Comparison of ENCODE assay signal across 8 cellular contexts in genomic region chr22:46074771-46075551, GRCh38.
DNase-seq lines count a peak whose midpoint lies in the region; ATAC-seq and TF ChIP-seq lines count a peak whose summit lies in the region.

No MANE protein-coding gene starts in this region.

- H3K4me1 ChIP-seq in mammary epithelial cell (ENCODE audit: insufficient read depth, low read length) = peaks cover 46% of the 10 kb centered on the region
- H3K4me1 ChIP-seq in lower lobe of right lung = peaks cover 58% of the 10 kb centered on the region

- H4K20me1 ChIP-seq in mammary epithelial cell (ENCODE audit: insufficient read depth, low read length) = no peaks in the 10 kb centered on the region

- no peak overlapping the region for H3K27ac Mint-ChIP-seq in progenitor cell of endocrine pancreas

- H3K4me3 ChIP-seq in mammary epithelial cell (replicated peaks in 1 of 3; ENCODE audit: insufficient read depth in 1 of 3, low read depth in 2 of 3, low read length in 3 of 3) (peak overlapping the region; percentile 80 to 99 (median 93)), lower lobe of right lung (peak overlapping the region; percentile 93)

- dilution Hi-C loops in mammary epithelial cell (cut with HindIII; ENCODE audit: low sequenced_read_pairs) = no loop called here

- CTCF ChIA-PET in mammary epithelial cell (lab: Charles Lee; ENCODE audit: low non-redundant PET) = interaction anchor here (0.7 kb wide), 1 partner anchor 28 kb away, joined by 3 read pairs; no protein-coding TSS in a partner anchor

- intact Hi-C loops in mammary epithelial cell (cut with micrococcal nuclease) (no loop called here), lower lobe of right lung (cut with DNase I) (no loop called here)

- in situ Hi-C loops in mammary epithelial cell (cut with MboI; ENCODE audit: low sequenced_read_pairs in 2 of 2) = no loop called here

- no peak overlapping the region for H3K4me3 Mint-ChIP-seq in progenitor cell of endocrine pancreas (ENCODE audit: low read depth)

- TF ChIP-seq CTCF in 22Rv1 (IDR thresholded peaks at IDR 0.05) (no peak), mammary epithelial cell (conservative IDR thresholded peaks at IDR 0.05 in 1 of 2, IDR thresholded peaks at IDR 0.05 in 1 of 2; ENCODE audit: extremely low read depth in 1 of 2, insufficient read depth in 1 of 2, low read depth in 1 of 2, low read length in 2 of 2) (no peak), lower lobe of right lung (IDR thresholded peaks at IDR 0.05) (no peak), progenitor cell of endocrine pancreas (IDR thresholded peaks at IDR 0.05; ENCODE audit: unreplicated experiment) (no peak)

- 5% methylated on average over 19 of the region's 19 CpGs for WGBS in mammary epithelial cell (ENCODE audit: low coverage, missing lambda C conversion rate)

- DNase-seq in HT1080 (ENCODE audit: low read depth) (peak; percentile 72), mammary epithelial cell (peak; percentile 42), lower lobe of right lung (peak; percentile 52), progenitor cell of endocrine pancreas (ENCODE audit: low spot score, unreplicated experiment) (no peak), NAMALWA (ENCODE audit: low spot score) (no peak)
- no peak for DNase-seq in stimulated activated CD4-positive, alpha-beta T cell treated with anti-CD3 and anti-CD28 coated beads, Interleukin-4, amount 100 ng/mL, for 4 hours

- no peaks in the 10 kb centered on the region for H3K4me1 Mint-ChIP-seq in progenitor cell of endocrine pancreas (ENCODE audit: low read depth)

- no peaks in the 10 kb centered on the region for H3K9me3 Mint-ChIP-seq in progenitor cell of endocrine pancreas (ENCODE audit: low read depth)

- ATAC-seq in lower lobe of right lung = no peak
- no peak for ATAC-seq in HG02798 (IDR thresholded peaks at IDR 0.05; ENCODE audit: poor library complexity, unreplicated experiment)

- H3K27ac ChIP-seq in 22Rv1 = peak overlapping the region; percentile 100
- H3K27ac ChIP-seq in mammary epithelial cell (ENCODE audit: insufficient read depth, low read depth, low read length) = peak overlapping the region; percentile 94
- H3K27ac ChIP-seq in lower lobe of right lung = peak overlapping the region; percentile 98

- peaks cover 61% of the 10 kb centered on the region for H3K27me3 Mint-ChIP-seq in progenitor cell of endocrine pancreas

- no peak overlapping the region for H2AFZ ChIP-seq in mammary epithelial cell (ENCODE audit: low read depth, low read length)

- peaks cover 5% of the 10 kb centered on the region for H3K36me3 ChIP-seq in mammary epithelial cell (ENCODE audit: insufficient read depth, low read length)
- H3K36me3 ChIP-seq in lower lobe of right lung = peaks cover 15% of the 10 kb centered on the region

- H3K4me2 ChIP-seq in mammary epithelial cell (ENCODE audit: insufficient read depth, low read depth, low read length) = peak overlapping the region; percentile 97

- peak overlapping the region; percentile 98 for H3K9ac ChIP-seq in mammary epithelial cell (ENCODE audit: insufficient read depth, low read length)

- H3K36me3 Mint-ChIP-seq in progenitor cell of endocrine pancreas (ENCODE audit: insufficient read depth) = no peaks in the 10 kb centered on the region

- peaks cover 96% of the 10 kb centered on the region for H3K79me2 ChIP-seq in mammary epithelial cell (ENCODE audit: insufficient read depth, low read length)

- BruUV-seq in mammary epithelial cell (replicated peaks; lab: Mats Ljungman, UMichigan) = no TSS peak

- H3K9me3 ChIP-seq in mammary epithelial cell (replicated peaks; ENCODE audit: insufficient read depth, low read length) (no peaks in the 10 kb centered on the region), lower lobe of right lung (no peaks in the 10 kb centered on the region)

- H3K27me3 ChIP-seq in mammary epithelial cell (ENCODE audit: insufficient read depth, low read length) (no peaks in the 10 kb centered on the region), lower lobe of right lung (ENCODE audit: low read depth) (no peaks in the 10 kb centered on the region)

Comparison
In these comparisons a context has a peak if more than half of its experiments do, and no peak if none do; other contexts are left out.
1. DNase-seq: peak in HT1080 (single experiment), mammary epithelial cell (single experiment) and lower lobe of right lung (single experiment); none in stimulated activated CD4-positive, alpha-beta T cell treated with anti-CD3 and anti-CD28 coated beads, Interleukin-4, amount 100 ng/mL, for 4 hours (0 of 2), progenitor cell of endocrine pancreas (single experiment) and NAMALWA (single experiment).
2. Peak in every context shown above with its lines, with median percentiles within 50 percentile points of each other: H3K27ac ChIP-seq.